ENCODE assay signal across 27 cellular contexts in genomic region chr3:9129366-9129765, GRCh38.
"Had no signal": no experiment of that assay in that cellular context is flagged by ENCODE, and none has a peak within 500 bp of the region (broad histone marks: within the 10 kb centered on the region; RNA-seq: fewer than 3 reads in every experiment).

No MANE protein-coding gene starts in this region.

- DNase-seq: activated B cell treated with CpG ODN at 0.5 μM for 24 hours; activated CD4-positive, alpha-beta T cell treated with anti-CD3 and anti-CD28 coated beads for 48 hours; activated CD4-positive, alpha-beta T cell treated with anti-CD3 and anti-CD28 coated beads, Interleukin-2, amount 50 U/mL, for 1 hour; activated CD4-positive, alpha-beta T cell treated with anti-CD3 and anti-CD28 coated beads, Interleukin-2, amount 50 U/mL, for 48 hours; activated CD8-positive, alpha-beta memory T cell treated with anti-CD3 and anti-CD28 coated beads for 24 hours; activated CD8-positive, alpha-beta T cell treated with anti-CD3 and anti-CD28 coated beads for 36 hours; activated effector memory CD4-positive, alpha-beta T cell treated with Interleukin-2 at 50 U/mL for 16 hours; activated gamma-delta T cell treated with Interleukin-2 at 50 U/mL for 16 hours; activated naive CD4-positive, alpha-beta T cell treated with anti-CD3 and anti-CD28 coated beads, Interleukin-2, amount 50 U/mL, for 16 hours; activated naive CD4-positive, alpha-beta T cell treated with Interleukin-2 at 50 U/mL for 16 hours; activated T-cell treated with anti-CD3 and anti-CD28 coated beads, Interleukin-2, amount 50 U/mL, for 4 hours; amygdala; aorta; brain microvascular endothelial cell; dorsolateral prefrontal cortex; effector memory CD4-positive, alpha-beta T cell; endodermal cell; foreskin keratinocyte; gastrocnemius medialis; glutamatergic neuron; heart left ventricle; T-helper 2 cell; T-helper 9 cell; WERI-Rb-1 had no signal

- ATAC-seq: activated CD4-positive, CD25-positive, alpha-beta regulatory T cell treated with anti-CD3 and anti-CD28 coated beads, Interleukin-2, amount 50 U/mL, for 24 hours; activated CD8-positive, alpha-beta T cell treated with anti-CD3 and anti-CD28 coated beads for 36 hours; activated T-cell treated with anti-CD3 and anti-CD28 coated beads, Interleukin-2, amount 50 U/mL, for 4 hours; activated T-helper 17 cell treated with anti-CD3 and anti-CD28 coated beads, Interleukin-2, amount 50 U/mL, for 72 hours; esophagus mucosa; foreskin keratinocyte; gastrocnemius medialis; heart left ventricle had no signal
